Comparison of ENCODE assay signal across 13 cellular contexts in the genomic region with DNA sequence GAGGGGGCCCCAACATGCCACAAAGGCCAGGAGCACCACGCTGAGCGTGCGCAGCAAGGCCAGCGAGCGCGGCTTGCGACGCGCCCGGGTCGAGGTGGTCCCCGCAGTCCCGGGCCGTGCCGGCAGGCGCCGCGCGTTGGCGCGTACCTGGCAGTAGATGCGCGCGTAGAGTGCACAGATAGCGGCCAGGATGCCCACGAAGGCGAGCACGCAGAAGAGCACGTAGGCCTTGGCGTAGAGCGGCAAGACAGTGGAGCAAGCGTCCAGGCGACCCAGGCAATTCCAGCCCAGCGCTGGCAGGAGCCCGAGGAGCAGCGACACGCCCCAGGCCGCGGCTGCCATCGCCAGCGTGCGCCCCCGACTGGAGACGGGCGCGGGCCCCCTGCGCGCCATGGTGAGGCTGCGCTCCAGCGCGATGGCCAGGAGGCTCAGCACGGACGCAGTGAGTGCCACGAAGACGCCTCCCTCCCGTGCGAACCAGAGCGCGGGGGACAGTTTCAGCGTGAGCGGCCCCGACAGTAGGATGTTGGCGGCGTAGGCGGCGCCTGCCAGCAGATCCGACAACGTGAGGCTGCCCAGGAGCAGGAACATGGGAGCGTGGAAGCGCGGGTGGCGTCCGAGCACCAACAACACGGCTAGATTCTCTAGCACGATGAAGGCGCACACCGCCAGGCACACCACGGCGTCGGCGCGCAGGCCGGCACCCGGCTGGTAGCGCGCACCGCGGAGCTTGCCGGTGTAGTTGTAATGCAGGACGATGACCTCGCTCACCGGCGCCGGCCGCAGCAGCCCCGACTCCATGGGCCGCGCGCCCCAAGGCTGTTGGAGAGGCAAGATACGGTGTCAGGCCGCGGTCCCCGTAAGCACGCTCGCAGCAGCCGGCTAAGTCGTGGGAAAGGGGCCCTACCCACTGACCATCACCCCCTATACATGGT. TPM values are rescaled to one million over a fixed set of nuclear protein-coding genes. Genes with fewer than 3 reads are reported as not detected.
A peak's percentile ranks its signal among the peaks of the same experiment; 100 is the strongest.
DNase-seq lines count a peak whose midpoint lies in the region; ATAC-seq and TF ChIP-seq lines count a peak whose summit lies in the region.
"Had no signal": no experiment of that assay in that cellular context is flagged by ENCODE, and none has a peak within 500 bp of the region (broad histone marks: within the 10 kb centered on the region; RNA-seq: fewer than 3 reads in every experiment).

No MANE protein-coding gene starts in this region.

- H3K36me3 ChIP-seq in MM.1S (replicated peaks; ENCODE audit: insufficient read depth, low read length) (no peaks in the 10 kb centered on the region), heart right ventricle (no peaks in the 10 kb centered on the region)
- H3K36me3 ChIP-seq: upper lobe of right lung had no signal

- no peaks in the 10 kb centered on the region for H3K9me2 ChIP-seq in MM.1S (replicated peaks; ENCODE audit: insufficient read depth, low read length)

- peaks cover 4% of the 10 kb centered on the region for H3K36me3 Mint-ChIP-seq in activated T-helper 1 cell treated with anti-CD3 and anti-CD28 coated beads, Interleukin-12 subunit alpha, Interleukin-12 subunit beta, Interleukin-2, Interleukin-4 antibody, amounts not matched to agents 30 ng/mL and 10 ng/mL and 1 ng/mL, durations not matched to agents 14 hours and 24 hours and 36 hours (ENCODE audit: low read depth)
- H3K36me3 Mint-ChIP-seq in immature natural killer cell = peaks cover 26 to 34% (median 30%) of the 10 kb centered on the region in 3 donors

- 13 to 20% methylated on average over 107 of the region's 107 CpGs for WGBS in heart right ventricle, 2 donors

- TF ChIP-seq CTCF in MM.1S (IDR thresholded peaks at IDR 0.05; ENCODE audit: low read length) = no peak
- no peak for TF ChIP-seq CTCF in heart right ventricle (IDR thresholded peaks at IDR 0.05)

- no peaks in the 10 kb centered on the region for H3F3A ChIP-seq in MM.1S (ENCODE audit: insufficient read depth, low read length)

- intact Hi-C loops in activated T-helper 1 cell treated with anti-CD3 and anti-CD28 coated beads, Interleukin-12 subunit alpha, Interleukin-12 subunit beta, Interleukin-2, Interleukin-4 antibody, amounts not matched to agents 30 ng/mL and 10 ng/mL and 1 ng/mL, durations not matched to agents 14 hours and 24 hours and 36 hours (cut with micrococcal nuclease) = loop anchor here (2.0 kb wide), 1 partner anchor 224 kb away; no protein-coding TSS in a partner anchor
- intact Hi-C loops in heart right ventricle (cut with DNase I) = no loop called here

- H3K79me2 ChIP-seq in MM.1S (ENCODE audit: low read length) = no peaks in the 10 kb centered on the region

- H3K9me3 ChIP-seq in MM.1S (replicated peaks; ENCODE audit: insufficient read depth, low read length) = no peaks in the 10 kb centered on the region
- H3K9me3 ChIP-seq in heart right ventricle = no peaks in the 10 kb centered on the region
- H3K9me3 ChIP-seq: A549, body of pancreas, upper lobe of right lung had no signal

- no peak overlapping the region for H3K9ac ChIP-seq in MM.1S (ENCODE audit: low read length)

- no peak for ATAC-seq in heart right ventricle
- ATAC-seq: A549, body of pancreas, upper lobe of right lung had no signal

- H3K27ac ChIP-seq in temporal lobe (ENCODE audit: low read depth, low read length) (peak overlapping the region; percentile 91), MM.1S (ENCODE audit: low read length) (no peak overlapping the region), heart right ventricle (no peak overlapping the region)
- H3K27ac ChIP-seq: A549, body of pancreas, SK-N-MC, upper lobe of right lung had no signal

- H4K20me1 ChIP-seq in MM.1S (ENCODE audit: insufficient read depth, low read length) = no peaks in the 10 kb centered on the region

- H3K4me1 Mint-ChIP-seq in activated T-helper 1 cell treated with anti-CD3 and anti-CD28 coated beads, Interleukin-12 subunit alpha, Interleukin-12 subunit beta, Interleukin-2, Interleukin-4 antibody, amounts not matched to agents 30 ng/mL and 10 ng/mL and 1 ng/mL, durations not matched to agents 14 hours and 24 hours and 36 hours (ENCODE audit: low read depth) = peaks cover 21% of the 10 kb centered on the region
- H3K4me1 Mint-ChIP-seq in immature natural killer cell = peaks cover 52 to 61% of the 10 kb centered on the region in 2 donors

- no peak overlapping the region for H3K27ac Mint-ChIP-seq in activated T-helper 1 cell treated with anti-CD3 and anti-CD28 coated beads, Interleukin-12 subunit alpha, Interleukin-12 subunit beta, Interleukin-2, Interleukin-4 antibody, amounts not matched to agents 30 ng/mL and 10 ng/mL and 1 ng/mL, durations not matched to agents 14 hours and 24 hours and 36 hours
- peak overlapping the region; percentile 96 to 99 (median 98) for H3K27ac Mint-ChIP-seq in immature natural killer cell

- H3K4me1 ChIP-seq in MM.1S (ENCODE audit: low read length) (no peaks in the 10 kb centered on the region), heart right ventricle (peaks cover 7 to 42% (median 26%) of the 10 kb centered on the region in 9 donors)

- H3K4me3 ChIP-seq in MM.1S (ENCODE audit: low read length) (no peak overlapping the region), heart right ventricle (peak overlapping the region in 2 of 10 donors; percentile 3 to 23)
- H3K4me3 ChIP-seq: A549, body of pancreas, SK-N-MC, upper lobe of right lung had no signal

- H3K9me3 Mint-ChIP-seq in activated T-helper 1 cell treated with anti-CD3 and anti-CD28 coated beads, Interleukin-12 subunit alpha, Interleukin-12 subunit beta, Interleukin-2, Interleukin-4 antibody, amounts not matched to agents 30 ng/mL and 10 ng/mL and 1 ng/mL, durations not matched to agents 14 hours and 24 hours and 36 hours = no peaks in the 10 kb centered on the region
- H3K9me3 Mint-ChIP-seq in immature natural killer cell = no peaks in the 10 kb centered on the region

- H3K4me2 ChIP-seq in MM.1S (ENCODE audit: low read depth, low read length) = no peak overlapping the region
- H3K4me2 ChIP-seq: A549 had no signal

- DNase-seq in activated T-helper 1 cell treated with Interleukin-2 at 50 U/mL for 16 hours (ENCODE audit: low read depth) (peak; percentile 12), immature natural killer cell (peak; percentile 58 to 75 (median 72)), MM.1S (no peak), ureter (ENCODE audit: low spot score) (no peak), heart right ventricle (no peak)
- no peak for DNase-seq in activated T-helper 1 cell treated with anti-CD3 and anti-CD28 coated beads, Interleukin-12 subunit alpha, Interleukin-12 subunit beta, Interleukin-2, Interleukin-4 antibody, amounts not matched to agents 30 ng/mL and 10 ng/mL and 1 ng/mL, durations not matched to agents 14 hours and 24 hours and 36 hours (ENCODE audit: low spot score)
- DNase-seq in activated naive CD4-positive, alpha-beta T cell treated with Interleukin-2 at 50 U/mL for 16 hours = peak; percentile 36
- DNase-seq: body of pancreas, NCI-H1417, upper lobe of right lung had no signal

- no peak overlapping the region for H2AFZ ChIP-seq in MM.1S (ENCODE audit: low read length)

- peaks cover 61% of the 10 kb centered on the region for H3K27me3 Mint-ChIP-seq in activated T-helper 1 cell treated with anti-CD3 and anti-CD28 coated beads, Interleukin-12 subunit alpha, Interleukin-12 subunit beta, Interleukin-2, Interleukin-4 antibody, amounts not matched to agents 30 ng/mL and 10 ng/mL and 1 ng/mL, durations not matched to agents 14 hours and 24 hours and 36 hours (ENCODE audit: insufficient read depth)
- H3K27me3 Mint-ChIP-seq in immature natural killer cell (ENCODE audit: low read depth in 3 of 3) = peaks cover 39 to 76% (median 72%) of the 10 kb centered on the region in 3 donors

- no peak overlapping the region for H3K4me3 Mint-ChIP-seq in activated T-helper 1 cell treated with anti-CD3 and anti-CD28 coated beads, Interleukin-12 subunit alpha, Interleukin-12 subunit beta, Interleukin-2, Interleukin-4 antibody, amounts not matched to agents 30 ng/mL and 10 ng/mL and 1 ng/mL, durations not matched to agents 14 hours and 24 hours and 36 hours
- peak overlapping the region; percentile 90 to 94 (median 93) for H3K4me3 Mint-ChIP-seq in immature natural killer cell

- H3K27me3 ChIP-seq in MM.1S (replicated peaks; ENCODE audit: insufficient read depth, low read length) (peaks cover 71% of the 10 kb centered on the region), heart right ventricle (peaks cover 12 to 98% (median 92%) of the 10 kb centered on the region in 7 donors)
- H3K27me3 ChIP-seq: body of pancreas had no signal

RNA-seq across cellular contexts. Expression of a gene that starts 2.8 kb away (rescaled TPM):
- total RNA-seq in activated T-helper 1 cell treated with anti-CD3 and anti-CD28 coated beads, Interleukin-12 subunit alpha, Interleukin-12 subunit beta, Interleukin-2, Interleukin-4 antibody, amounts not matched to agents 30 ng/mL and 10 ng/mL and 1 ng/mL, durations not matched to agents 14 hours and 24 hours and 36 hours = not detected in 2 replicates
- polyA plus RNA-seq in immature natural killer cell (100 to 1,000 TPM; 383 to 659 (median 399) TPM), heart right ventricle (under 1 TPM; 0.13 to 0.15 TPM)
- total RNA-seq in temporal lobe (under 0.01 TPM), ureter (4.6 TPM), heart right ventricle (1 to 10 TPM in 1 of 10 donors, under 1 TPM in 6, not detected in 3; 0.12 to 1.1 (median 0.36) TPM)

RNA-seq across cellular contexts. Expression of a gene that starts 11.3 kb away (rescaled TPM):
- total RNA-seq in activated T-helper 1 cell treated with anti-CD3 and anti-CD28 coated beads, Interleukin-12 subunit alpha, Interleukin-12 subunit beta, Interleukin-2, Interleukin-4 antibody, amounts not matched to agents 30 ng/mL and 10 ng/mL and 1 ng/mL, durations not matched to agents 14 hours and 24 hours and 36 hours = 81.6 and 94.2 TPM in 2 replicates
- polyA plus RNA-seq in immature natural killer cell (10 to 100 TPM; 49.2 to 86.9 (median 71.6) TPM), heart right ventricle (10 to 100 TPM; 49.1 to 74.5 TPM)
- total RNA-seq in temporal lobe (40.6 TPM), ureter (52.6 TPM), heart right ventricle (10 to 100 TPM; 51.4 to 84.9 (median 60.0) TPM)

RNA-seq across cellular contexts. Expression of a gene that starts 29.2 kb away (rescaled TPM):
- 37.3 and 40.7 TPM in 2 replicates for total RNA-seq in activated T-helper 1 cell treated with anti-CD3 and anti-CD28 coated beads, Interleukin-12 subunit alpha, Interleukin-12 subunit beta, Interleukin-2, Interleukin-4 antibody, amounts not matched to agents 30 ng/mL and 10 ng/mL and 1 ng/mL, durations not matched to agents 14 hours and 24 hours and 36 hours
- 10 to 100 TPM; 13.9 to 42.1 (median 16.1) TPM for polyA plus RNA-seq in immature natural killer cell
- 8.6 TPM for total RNA-seq in temporal lobe
- 36.7 TPM for total RNA-seq in ureter
- 10 to 100 TPM; 47.6 to 62.4 (median 54.5) TPM for total RNA-seq in heart right ventricle
- polyA plus RNA-seq in heart right ventricle = 10 to 100 TPM; 62.0 to 66.2 TPM

RNA-seq across cellular contexts. Expression of a gene that starts 51.3 kb away (rescaled TPM):
- total RNA-seq in activated T-helper 1 cell treated with anti-CD3 and anti-CD28 coated beads, Interleukin-12 subunit alpha, Interleukin-12 subunit beta, Interleukin-2, Interleukin-4 antibody, amounts not matched to agents 30 ng/mL and 10 ng/mL and 1 ng/mL, durations not matched to agents 14 hours and 24 hours and 36 hours = 91.1 and 91.8 TPM in 2 replicates
- polyA plus RNA-seq in immature natural killer cell (10 to 100 TPM in 2 of 3 donors, 1 to 10 TPM in 1; 5.7 to 44.4 (median 10.1) TPM), heart right ventricle (10 to 100 TPM; 14.4 to 17.5 TPM)
- total RNA-seq in temporal lobe (3.2 TPM), ureter (32.5 TPM), heart right ventricle (10 to 100 TPM in 6 of 10 donors, 1 to 10 TPM in 4; 8.4 to 14.2 (median 10.3) TPM)

RNA-seq across cellular contexts. Expression of a gene that starts 54.3 kb away (rescaled TPM):
- total RNA-seq in activated T-helper 1 cell treated with anti-CD3 and anti-CD28 coated beads, Interleukin-12 subunit alpha, Interleukin-12 subunit beta, Interleukin-2, Interleukin-4 antibody, amounts not matched to agents 30 ng/mL and 10 ng/mL and 1 ng/mL, durations not matched to agents 14 hours and 24 hours and 36 hours = 40.1 and 42.1 TPM in 2 replicates
- polyA plus RNA-seq in immature natural killer cell = 100 to 1,000 TPM; 253 to 474 (median 308) TPM
- total RNA-seq in temporal lobe = 46.7 TPM
- 5.4 TPM for total RNA-seq in ureter
- total RNA-seq in heart right ventricle = 10 to 100 TPM in 5 of 10 donors, 1 to 10 TPM in 5; 7.7 to 19.2 (median 10.3) TPM
- 10 to 100 TPM in 1 of 2 donors, 1 to 10 TPM in 1; 5.7 to 25.6 TPM for polyA plus RNA-seq in heart right ventricle

Comparison
In these comparisons a context has a peak if more than half of its experiments do, and no peak if none do; other contexts are left out.
1. DNase-seq: peak in activated T-helper 1 cell treated with Interleukin-2 at 50 U/mL for 16 hours (single experiment), activated naive CD4-positive, alpha-beta T cell treated with Interleukin-2 at 50 U/mL for 16 hours (single experiment) and immature natural killer cell (3 of 3); none in activated T-helper 1 cell treated with anti-CD3 and anti-CD28 coated beads, Interleukin-12 subunit alpha, Interleukin-12 subunit beta, Interleukin-2, Interleukin-4 antibody, amounts not matched to agents 30 ng/mL and 10 ng/mL and 1 ng/mL, durations not matched to agents 14 hours and 24 hours and 36 hours (single experiment), MM.1S (single experiment), ureter (single experiment) and heart right ventricle (0 of 2).